23 cellular contexts compared by ENCODE assay signal in genomic region chr4:30386266-30386895, GRCh38.
DNase-seq lines count a peak whose midpoint lies in the region; ATAC-seq and TF ChIP-seq lines count a peak whose summit lies in the region.
"Had no signal": no experiment of that assay in that cellular context is flagged by ENCODE, and none has a peak within 500 bp of the region (broad histone marks: within the 10 kb centered on the region; RNA-seq: fewer than 3 reads in every experiment).

No MANE protein-coding gene starts in this region.

- H3K27me3 ChIP-seq in GM23248 (replicated peaks; ENCODE audit: insufficient read depth) (no peaks in the 10 kb centered on the region), body of pancreas (no peaks in the 10 kb centered on the region)
- H3K27me3 ChIP-seq: left lung, stomach, tibial nerve had no signal

- WGBS in GM23248 (ENCODE audit: low coverage in 1 of 2, low lambda C conversion rate in 2 of 2, missing lambda C conversion rate in 2 of 2), 2 experiments: 38 to 43% methylated on average over 4 of the region's 4 CpGs
- WGBS in body of pancreas, 2 donors: 77 to 81% methylated on average over 4 of the region's 4 CpGs

- no peaks in the 10 kb centered on the region for H3K79me2 ChIP-seq in GM23248 (ENCODE audit: insufficient read depth)

- no peak overlapping the region for H3K9ac ChIP-seq in GM23248

- H3F3A ChIP-seq in GM23248 (ENCODE audit: insufficient read depth): no peaks in the 10 kb centered on the region

- no peak overlapping the region for H3K4me3 Mint-ChIP-seq in activated CD4-positive, alpha-beta T cell treated with anti-CD3 and anti-CD28 coated beads, Interleukin-2, amount 10 ng/mL, durations not matched to agents 24 days and 14 days
- H3K4me3 Mint-ChIP-seq: activated CD8-positive, alpha-beta T cell treated with anti-CD3 and anti-CD28 coated beads, Interleukin-2, amount 10 ng/mL, durations not matched to agents 7 days and 5 days; activated naive CD8-positive, alpha-beta T cell treated with anti-CD3 and anti-CD28 coated beads, Interleukin-2, amount 10 ng/mL, durations not matched to agents 7 days and 5 days; natural killer cell had no signal

- H3K36me3 ChIP-seq in GM23248 (ENCODE audit: low read depth) (no peaks in the 10 kb centered on the region), body of pancreas (replicated peaks in 1 of 2; ENCODE audit: insufficient read depth in 1 of 2, low read depth in 2 of 2) (no peaks in the 10 kb centered on the region)
- H3K36me3 ChIP-seq: left lung, stomach, tibial nerve had no signal

- H3K9me3 ChIP-seq in GM23248 (ENCODE audit: low read depth) (no peaks in the 10 kb centered on the region), body of pancreas (no peaks in the 10 kb centered on the region)
- H3K9me3 ChIP-seq: left lung, stomach, tibial nerve had no signal

- DNase-seq in GM23248 (peak; percentile 20), RKO (ENCODE audit: low spot score) (peak; percentile 76), cardiac fibroblast (ENCODE audit: low read depth in 2 of 2) (peak; percentile 8 to 46), iris pigment epithelial cell (ENCODE audit: low read depth) (peak; percentile 54), body of pancreas (no peak), NCI-H510A (lab: John Stamatoyannopoulos, UW) (no peak)
- DNase-seq in activated CD4-positive, alpha-beta T cell treated with anti-CD3 and anti-CD28 coated beads, Interleukin-2, amount 10 ng/mL, durations not matched to agents 24 days and 14 days: no peak
- DNase-seq: activated CD4-positive, CD25-positive, alpha-beta regulatory T cell treated with anti-CD3 and anti-CD28 coated beads, Interleukin-2, amount 50 U/mL, for 72 hours; activated CD8-positive, alpha-beta T cell treated with anti-CD3 and anti-CD28 coated beads, Interleukin-2, amount 10 ng/mL, durations not matched to agents 7 days and 5 days; activated effector memory CD4-positive, alpha-beta T cell treated with anti-CD3 and anti-CD28 coated beads, Interleukin-2, amount 50 U/mL, for 16 hours; activated naive CD8-positive, alpha-beta T cell treated with anti-CD3 and anti-CD28 coated beads, Interleukin-2, amount 10 ng/mL, durations not matched to agents 7 days and 5 days; foreskin melanocyte; hippocampal formation; left lung; natural killer cell; NCI-H2171; NCI-H524 treated with DMSO at 0.1 percent for 48 hours; NK-92 treated with Interleukin-12 subunit alpha and Interleukin-12 subunit beta, amount 100 ng/mL, for 24 hours; stimulated activated CD4-positive, alpha-beta T cell treated with anti-CD3 and anti-CD28 coated beads, Interleukin-12 subunit alpha, Interleukin-12 subunit beta, amount 100 ng/mL, for 4 hours; stomach; T-helper 1 cell had no signal

- no peaks in the 10 kb centered on the region for H3K36me3 Mint-ChIP-seq in activated CD4-positive, alpha-beta T cell treated with anti-CD3 and anti-CD28 coated beads, Interleukin-2, amount 10 ng/mL, durations not matched to agents 24 days and 14 days (ENCODE audit: low read depth)
- H3K36me3 Mint-ChIP-seq: activated naive CD8-positive, alpha-beta T cell treated with anti-CD3 and anti-CD28 coated beads, Interleukin-2, amount 10 ng/mL, durations not matched to agents 7 days and 5 days had no signal

- no peaks in the 10 kb centered on the region for H3K9me2 ChIP-seq in GM23248 (ENCODE audit: insufficient read depth)

- in situ Hi-C loops in GM23248 (cut with MboI): no loop called here

- H3K27me3 Mint-ChIP-seq in activated CD4-positive, alpha-beta T cell treated with anti-CD3 and anti-CD28 coated beads, Interleukin-2, amount 10 ng/mL, durations not matched to agents 24 days and 14 days: no peaks in the 10 kb centered on the region
- H3K27me3 Mint-ChIP-seq: activated naive CD8-positive, alpha-beta T cell treated with anti-CD3 and anti-CD28 coated beads, Interleukin-2, amount 10 ng/mL, durations not matched to agents 7 days and 5 days had no signal

- no peak overlapping the region for H3K27ac Mint-ChIP-seq in activated CD4-positive, alpha-beta T cell treated with anti-CD3 and anti-CD28 coated beads, Interleukin-2, amount 10 ng/mL, durations not matched to agents 24 days and 14 days
- H3K27ac Mint-ChIP-seq: activated CD8-positive, alpha-beta T cell treated with anti-CD3 and anti-CD28 coated beads, Interleukin-2, amount 10 ng/mL, durations not matched to agents 7 days and 5 days; activated naive CD8-positive, alpha-beta T cell treated with anti-CD3 and anti-CD28 coated beads, Interleukin-2, amount 10 ng/mL, durations not matched to agents 7 days and 5 days; natural killer cell had no signal

- H3K4me1 ChIP-seq in GM23248 (ENCODE audit: insufficient read depth) (no peaks in the 10 kb centered on the region), body of pancreas (no peaks in the 10 kb centered on the region)
- H3K4me1 ChIP-seq: left lung, stomach, tibial nerve had no signal

- H3K9me3 Mint-ChIP-seq in activated CD4-positive, alpha-beta T cell treated with anti-CD3 and anti-CD28 coated beads, Interleukin-2, amount 10 ng/mL, durations not matched to agents 24 days and 14 days: no peaks in the 10 kb centered on the region

- intact Hi-C loops in body of pancreas (cut with DNase I): no loop called here
- intact Hi-C loops in activated CD4-positive, alpha-beta T cell treated with anti-CD3 and anti-CD28 coated beads, Interleukin-2, amount 10 ng/mL, durations not matched to agents 24 days and 14 days (cut with micrococcal nuclease): no loop called here

- H3K4me3 ChIP-seq in GM23248: no peak overlapping the region
- no peak overlapping the region for H3K4me3 ChIP-seq in cardiac fibroblast (replicated peaks in 1 of 2; ENCODE audit: low read depth in 2 of 2, low read length in 2 of 2)
- H3K4me3 ChIP-seq in body of pancreas: no peak overlapping the region
- H3K4me3 ChIP-seq: left lung, stomach, tibial nerve had no signal

- no peak overlapping the region for H3K27ac ChIP-seq in GM23248
- no peak overlapping the region for H3K27ac ChIP-seq in body of pancreas
- H3K27ac ChIP-seq: left lung, stomach, tibial nerve had no signal

- no peak overlapping the region for H3K4me2 ChIP-seq in GM23248 (ENCODE audit: unreplicated experiment)

- ATAC-seq in body of pancreas (no peak), GM18873 (IDR thresholded peaks at IDR 0.05; ENCODE audit: low FRiP score, unreplicated experiment) (no peak)
- ATAC-seq: activated CD8-positive, alpha-beta T cell treated with anti-CD3 and anti-CD28 coated beads, Interleukin-2, amount 10 ng/mL, durations not matched to agents 7 days and 5 days; left lung; natural killer cell had no signal

- no peak overlapping the region for H2AFZ ChIP-seq in GM23248

- H4K20me1 ChIP-seq in GM23248 (ENCODE audit: insufficient read depth): no peaks in the 10 kb centered on the region

- H3K4me1 Mint-ChIP-seq in activated CD4-positive, alpha-beta T cell treated with anti-CD3 and anti-CD28 coated beads, Interleukin-2, amount 10 ng/mL, durations not matched to agents 24 days and 14 days: no peaks in the 10 kb centered on the region
- H3K4me1 Mint-ChIP-seq: activated naive CD8-positive, alpha-beta T cell treated with anti-CD3 and anti-CD28 coated beads, Interleukin-2, amount 10 ng/mL, durations not matched to agents 7 days and 5 days; natural killer cell had no signal

- no peak for TF ChIP-seq POLR2A in body of pancreas (IDR thresholded peaks at IDR 0.05)

- no peak for TF ChIP-seq CTCF in cardiac fibroblast (IDR thresholded peaks at IDR 0.05; ENCODE audit: low read depth, low read length)
- TF ChIP-seq CTCF in body of pancreas (IDR thresholded peaks at IDR 0.05): no peak

Comparison
In these comparisons a context has a peak if more than half of its experiments do, and no peak if none do; other contexts are left out.
1. DNase-seq: peak in GM23248 (single experiment), RKO (single experiment), cardiac fibroblast (2 of 2) and iris pigment epithelial cell (single experiment); none in body of pancreas (0 of 4), activated CD4-positive, alpha-beta T cell treated with anti-CD3 and anti-CD28 coated beads, Interleukin-2, amount 10 ng/mL, durations not matched to agents 24 days and 14 days (single experiment) and NCI-H510A (single experiment).